8 cellular contexts compared by ENCODE assay signal in the genomic region with DNA sequence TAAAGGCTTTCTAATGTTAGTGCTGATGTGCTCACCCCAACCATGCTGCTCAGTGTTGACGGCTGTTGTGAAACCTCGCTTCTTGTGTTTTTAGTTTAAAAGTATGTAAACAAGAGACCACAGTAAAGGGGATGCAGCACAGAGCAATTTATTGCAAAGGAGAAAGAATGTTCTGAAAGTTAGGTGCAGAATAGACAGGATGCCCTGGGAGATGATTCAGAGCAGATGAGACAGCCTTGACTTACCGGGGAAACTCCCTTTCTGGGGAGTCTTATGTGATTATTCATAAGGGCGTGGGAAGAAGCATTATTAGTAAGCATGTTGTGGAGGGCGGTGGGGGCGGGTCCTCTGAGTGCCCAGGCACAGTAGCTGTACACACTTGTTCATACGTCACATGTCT. TPM values are rescaled to one million over a fixed set of nuclear protein-coding genes. Genes with fewer than 3 reads are reported as not detected.
DNase-seq lines count a peak whose midpoint lies in the region; ATAC-seq, FAIRE-seq and TF ChIP-seq lines count a peak whose summit lies in the region.

No MANE protein-coding gene starts in this region.

- H3K36me3 ChIP-seq in mammary epithelial cell (ENCODE audit: insufficient read depth, low read length) (peaks cover 9% of the 10 kb centered on the region), smooth muscle cell (ENCODE audit: low read depth) (peaks cover 3% of the 10 kb centered on the region), tibial nerve (peaks cover 0 to 81% (median 3%) of the 10 kb centered on the region in 3 donors), heart left ventricle (peaks cover 0 to 48% (median 20%) of the 10 kb centered on the region in 9 donors), kidney (ENCODE audit: control insufficient read depth in 1 of 2, insufficient read depth in 2 of 2, low read length in 2 of 2) (peaks cover 19 to 46% of the 10 kb centered on the region in 2 donors)

- H3K79me2 ChIP-seq in mammary epithelial cell (ENCODE audit: insufficient read depth, low read length) (peaks cover 13% of the 10 kb centered on the region), smooth muscle cell (ENCODE audit: low read depth) (no peaks in the 10 kb centered on the region)

- H2AFZ ChIP-seq in mammary epithelial cell (ENCODE audit: low read depth, low read length) (no peak overlapping the region), smooth muscle cell (ENCODE audit: low read depth) (no peak overlapping the region)

- H3K9me3 ChIP-seq in mammary epithelial cell (replicated peaks; ENCODE audit: insufficient read depth, low read length) (peaks cover 8% of the 10 kb centered on the region), smooth muscle cell (replicated peaks; ENCODE audit: low read depth) (no peaks in the 10 kb centered on the region), tibial nerve (no peaks in the 10 kb centered on the region), heart left ventricle (no peaks in the 10 kb centered on the region), kidney (ENCODE audit: control insufficient read depth in 1 of 2, low read length in 2 of 2) (no peaks in the 10 kb centered on the region)

- H3F3A ChIP-seq in smooth muscle cell (ENCODE audit: low read depth) = peaks cover 9% of the 10 kb centered on the region

- H3K4me1 ChIP-seq in mammary epithelial cell (ENCODE audit: insufficient read depth, low read length) (peaks cover 27% of the 10 kb centered on the region), smooth muscle cell (ENCODE audit: low read depth) (no peaks in the 10 kb centered on the region), tibial nerve (no peaks in the 10 kb centered on the region), heart left ventricle (no peaks in the 10 kb centered on the region), kidney (ENCODE audit: control insufficient read depth in 1 of 2, insufficient read depth in 1 of 2, low read depth in 1 of 2, low read length in 2 of 2) (peaks cover 5% of the 10 kb centered on the region in 2 donors)

- H3K9ac ChIP-seq in mammary epithelial cell (ENCODE audit: insufficient read depth, low read length) (peak overlapping the region; percentile 60), smooth muscle cell (ENCODE audit: low read depth) (peak overlapping the region; percentile 66), kidney (ENCODE audit: low read length in 2 of 2) (no peak overlapping the region)

- H3K4me2 ChIP-seq in mammary epithelial cell (ENCODE audit: insufficient read depth, low read depth, low read length) (peak overlapping the region; percentile 37), smooth muscle cell (peak overlapping the region; percentile 9)

- TF ChIP-seq POLR2A in tibial nerve (IDR thresholded peaks at IDR 0.05) (no peak), heart left ventricle (IDR thresholded peaks at IDR 0.05) (no peak)

- H3K27me3 ChIP-seq in mammary epithelial cell (ENCODE audit: insufficient read depth, low read length) = no peaks in the 10 kb centered on the region
- no peaks in the 10 kb centered on the region for H3K27me3 ChIP-seq in smooth muscle cell (ENCODE audit: low read depth)
- no peaks in the 10 kb centered on the region for H3K27me3 ChIP-seq in tibial nerve
- no peaks in the 10 kb centered on the region for H3K27me3 ChIP-seq in heart left ventricle

- intact Hi-C loops in mammary epithelial cell (cut with micrococcal nuclease) = loop anchor here (1.0 to 2.0 kb wide), 2 partner anchors 28 to 46 kb away; no protein-coding TSS in a partner anchor
- intact Hi-C loops in heart left ventricle (cut with DNase I) = no loop called here
- intact Hi-C loops in kidney (cut with DNase I) = no loop called here

- H3K4me3 ChIP-seq in mammary epithelial cell (replicated peaks in 1 of 3; ENCODE audit: insufficient read depth in 1 of 3, low read depth in 2 of 3, low read length in 3 of 3) (no peak overlapping the region), smooth muscle cell (no peak overlapping the region), tibial nerve (no peak overlapping the region), heart left ventricle (no peak overlapping the region), kidney (ENCODE audit: low read length in 2 of 2) (no peak overlapping the region)

- in situ Hi-C loops in mammary epithelial cell (cut with MboI; ENCODE audit: low sequenced_read_pairs in 2 of 2) = no loop called here

- FAIRE-seq in kidney (lab: Jason Lieb, UNC) = no peak

- TF ChIP-seq EP300 in tibial nerve (IDR thresholded peaks at IDR 0.05) = no peak

- ATAC-seq in heart left ventricle = no peak

- WGBS in mammary epithelial cell (ENCODE audit: low coverage, missing lambda C conversion rate) = 0% methylated on average over 7 of the region's 7 CpGs
- 32% methylated on average over 7 of the region's 7 CpGs for WGBS in smooth muscle cell (ENCODE audit: low lambda C conversion rate)
- WGBS in tibial nerve, 2 donors = 61 to 65% methylated on average over 7 of the region's 7 CpGs
- WGBS in heart left ventricle, 4 donors = 89 to 92% (median 89%) methylated on average over 7 of the region's 7 CpGs

- H4K20me1 ChIP-seq in mammary epithelial cell (ENCODE audit: insufficient read depth, low read length) (no peaks in the 10 kb centered on the region), smooth muscle cell (ENCODE audit: low read depth) (no peaks in the 10 kb centered on the region)

- dilution Hi-C loops in mammary epithelial cell (cut with HindIII; ENCODE audit: low sequenced_read_pairs) = no loop called here

- CTCF ChIA-PET in mammary epithelial cell (lab: Charles Lee; ENCODE audit: low non-redundant PET) = no interaction called here

- TF ChIP-seq CTCF in mammary epithelial cell (conservative IDR thresholded peaks at IDR 0.05 in 1 of 2, IDR thresholded peaks at IDR 0.05 in 1 of 2; ENCODE audit: extremely low read depth in 1 of 2, insufficient read depth in 1 of 2, low read depth in 1 of 2, low read length in 2 of 2) = no peak
- no peak for TF ChIP-seq CTCF in smooth muscle cell (IDR thresholded peaks at IDR 0.05; ENCODE audit: borderline replicate concordance, insufficient read depth, poor library complexity, severe bottlenecking)
- no peak for TF ChIP-seq CTCF in tibial nerve (IDR thresholded peaks at IDR 0.05)
- no peak for TF ChIP-seq CTCF in heart left ventricle (IDR thresholded peaks at IDR 0.05)
- no peak for TF ChIP-seq CTCF in kidney (IDR thresholded peaks at IDR 0.05; ENCODE audit: borderline replicate concordance, extremely low read depth, insufficient read depth)

- DNase-seq in GM03348 (ENCODE audit: low spot score) (peak; percentile 92), HT1080 (ENCODE audit: low read depth) (peak; percentile 97), mammary epithelial cell (peak; percentile 98), smooth muscle cell (lab: John Stamatoyannopoulos, UW; ENCODE audit: unreplicated experiment) (no peak), tibial nerve (ENCODE audit: low spot score in 2 of 2) (no peak), heart left ventricle (no peak), kidney (no peak), occipital lobe (lab: John Stamatoyannopoulos, UW) (no peak)

- no TSS peak for BruUV-seq in mammary epithelial cell (replicated peaks; lab: Mats Ljungman, UMichigan)

- H3K27ac ChIP-seq in mammary epithelial cell (ENCODE audit: insufficient read depth, low read depth, low read length) (peak overlapping the region; percentile 89), smooth muscle cell (ENCODE audit: low read depth) (peak overlapping the region; percentile 93), tibial nerve (no peak overlapping the region), heart left ventricle (no peak overlapping the region), kidney (ENCODE audit: low read depth in 2 of 2, low read length in 2 of 2) (no peak overlapping the region)

RNA-seq across cellular contexts. Expression of a gene that starts 47.7 kb away (rescaled TPM):
- 12.0 and 13.0 TPM in 2 replicates for total RNA-seq in HT1080 (2014; rRNA removed; shearing (Covaris generic))
- polyA plus RNA-seq in HT1080 (2015; cell fraction: cytosol; rRNA removed) = 8.4 and 8.8 TPM in 2 replicates
- 22.8 and 25.7 TPM in 2 replicates for polyA plus RNA-seq in HT1080 (2015; cell fraction: nucleus; rRNA removed)
- 10 to 100 TPM; 29.1 to 38.5 TPM for total RNA-seq in mammary epithelial cell
- 4.5 TPM for polyA plus RNA-seq in mammary epithelial cell
- polyA minus RNA-seq in mammary epithelial cell = 14.5 TPM
- total RNA-seq in smooth muscle cell = 11.5 and 15.5 TPM in 2 replicates
- 6.7 and 7.5 TPM in 2 replicates for polyA plus RNA-seq in smooth muscle cell
- 100 to 1,000 TPM in 2 of 4 donors, 10 to 100 TPM in 2; 89.8 to 134 (median 99.6) TPM for total RNA-seq in tibial nerve
- 10 to 100 TPM in 1 of 9 donors, 1 to 10 TPM in 8; 3.1 to 11.3 (median 4.2) TPM for total RNA-seq in heart left ventricle
- polyA plus RNA-seq in heart left ventricle = 1 to 10 TPM; 2.4 to 2.6 TPM
- total RNA-seq in kidney = 159 TPM
- polyA plus RNA-seq in kidney (ENCODE audit: insufficient read depth, low read depth, low replicate concordance) = 7.8 TPM
- total RNA-seq in occipital lobe = 5.1 TPM

RNA-seq across cellular contexts. Expression of a gene that starts 50.4 kb away (rescaled TPM):
- total RNA-seq in HT1080 (2014; rRNA removed; shearing (Covaris generic)) = not detected in 2 replicates
- not detected in 2 replicates for polyA plus RNA-seq in HT1080 (2015; cell fraction: cytosol; rRNA removed)
- polyA plus RNA-seq in HT1080 (2015; cell fraction: nucleus; rRNA removed) = not detected in 2 replicates
- total RNA-seq in mammary epithelial cell = 10 to 100 TPM in 1 of 2 donors, 1 to 10 TPM in 1; 2.9 to 11.0 TPM
- polyA plus RNA-seq in mammary epithelial cell = 0.79 TPM
- polyA minus RNA-seq in mammary epithelial cell = 2.3 TPM
- 7.9 and 8.5 TPM in 2 replicates for total RNA-seq in smooth muscle cell
- polyA plus RNA-seq in smooth muscle cell = 6.2 and 6.9 TPM in 2 replicates
- total RNA-seq in tibial nerve = 10 to 100 TPM; 26.7 to 37.3 (median 29.0) TPM
- 1 to 10 TPM in 4 of 9 donors, under 1 TPM in 5; 0.46 to 3.1 (median 0.99) TPM for total RNA-seq in heart left ventricle
- under 1 TPM; 0.89 to 0.95 TPM for polyA plus RNA-seq in heart left ventricle
- 8.7 TPM for total RNA-seq in kidney
- polyA plus RNA-seq in kidney (ENCODE audit: insufficient read depth, low read depth, low replicate concordance) = 1.6 TPM
- 2.5 TPM for total RNA-seq in occipital lobe

Comparison
In these comparisons a context has a peak if more than half of its experiments do, and no peak if none do; other contexts are left out.
1. DNase-seq: peak in GM03348 (single experiment), HT1080 (single experiment) and mammary epithelial cell (single experiment); none in smooth muscle cell (single experiment), tibial nerve (0 of 2), heart left ventricle (0 of 5), kidney (single experiment) and occipital lobe (single experiment).
2. H3K27ac ChIP-seq: peak in mammary epithelial cell (single experiment) and smooth muscle cell (single experiment); none in tibial nerve (0 of 4), heart left ventricle (0 of 12) and kidney (0 of 2).
3. H3K9ac ChIP-seq: peak in mammary epithelial cell (single experiment) and smooth muscle cell (single experiment); none in kidney (0 of 2).